1 cellular context compared by ENCODE assay signal in the genomic region with DNA sequence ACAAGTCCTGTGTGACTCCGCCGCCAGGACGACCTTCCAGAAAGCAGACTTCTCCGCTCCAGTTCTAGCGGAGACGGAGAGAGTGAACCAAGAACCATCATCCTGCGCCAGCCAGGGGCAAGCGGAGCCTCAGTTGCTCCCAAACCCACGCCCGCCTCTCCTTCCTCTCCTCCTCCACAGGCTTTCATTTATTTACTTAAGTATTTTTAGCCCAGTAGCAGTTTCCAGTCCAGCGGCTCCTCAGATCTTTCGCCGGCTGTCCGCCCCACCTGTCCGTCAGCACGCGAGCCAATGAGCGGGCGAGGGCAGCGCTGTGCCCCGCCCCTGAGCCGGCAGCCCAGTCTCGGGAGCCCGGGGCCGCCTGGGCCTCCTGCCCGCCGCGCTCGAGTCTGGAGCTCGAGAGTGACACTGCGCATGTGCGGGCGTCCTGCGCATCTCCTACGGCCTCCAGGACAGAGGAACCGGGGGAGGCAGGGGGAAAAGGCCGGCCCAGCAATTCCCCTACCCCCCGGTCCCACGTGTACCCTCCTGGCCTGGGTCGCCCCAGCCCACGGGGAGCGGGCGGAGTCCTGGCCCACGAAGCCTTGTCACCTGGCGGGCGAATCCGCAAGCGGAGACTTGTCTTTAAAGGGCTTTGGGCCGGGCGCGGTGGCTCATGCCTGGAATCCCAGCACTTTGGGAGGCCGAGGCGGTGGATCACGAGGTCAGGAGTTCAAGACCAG.
TF ChIP-seq lines count a peak whose summit lies in the region.

A gene (plus strand): TSS at position 425 of the 722 bp plus-strand sequence.

TF ChIP-seq in HepG2, 621 proteins besides CTCF, POLR2A, EP300 and RAD21 (continued from another document and continues in another):
- TF ChIP-seq, protein P1, sequence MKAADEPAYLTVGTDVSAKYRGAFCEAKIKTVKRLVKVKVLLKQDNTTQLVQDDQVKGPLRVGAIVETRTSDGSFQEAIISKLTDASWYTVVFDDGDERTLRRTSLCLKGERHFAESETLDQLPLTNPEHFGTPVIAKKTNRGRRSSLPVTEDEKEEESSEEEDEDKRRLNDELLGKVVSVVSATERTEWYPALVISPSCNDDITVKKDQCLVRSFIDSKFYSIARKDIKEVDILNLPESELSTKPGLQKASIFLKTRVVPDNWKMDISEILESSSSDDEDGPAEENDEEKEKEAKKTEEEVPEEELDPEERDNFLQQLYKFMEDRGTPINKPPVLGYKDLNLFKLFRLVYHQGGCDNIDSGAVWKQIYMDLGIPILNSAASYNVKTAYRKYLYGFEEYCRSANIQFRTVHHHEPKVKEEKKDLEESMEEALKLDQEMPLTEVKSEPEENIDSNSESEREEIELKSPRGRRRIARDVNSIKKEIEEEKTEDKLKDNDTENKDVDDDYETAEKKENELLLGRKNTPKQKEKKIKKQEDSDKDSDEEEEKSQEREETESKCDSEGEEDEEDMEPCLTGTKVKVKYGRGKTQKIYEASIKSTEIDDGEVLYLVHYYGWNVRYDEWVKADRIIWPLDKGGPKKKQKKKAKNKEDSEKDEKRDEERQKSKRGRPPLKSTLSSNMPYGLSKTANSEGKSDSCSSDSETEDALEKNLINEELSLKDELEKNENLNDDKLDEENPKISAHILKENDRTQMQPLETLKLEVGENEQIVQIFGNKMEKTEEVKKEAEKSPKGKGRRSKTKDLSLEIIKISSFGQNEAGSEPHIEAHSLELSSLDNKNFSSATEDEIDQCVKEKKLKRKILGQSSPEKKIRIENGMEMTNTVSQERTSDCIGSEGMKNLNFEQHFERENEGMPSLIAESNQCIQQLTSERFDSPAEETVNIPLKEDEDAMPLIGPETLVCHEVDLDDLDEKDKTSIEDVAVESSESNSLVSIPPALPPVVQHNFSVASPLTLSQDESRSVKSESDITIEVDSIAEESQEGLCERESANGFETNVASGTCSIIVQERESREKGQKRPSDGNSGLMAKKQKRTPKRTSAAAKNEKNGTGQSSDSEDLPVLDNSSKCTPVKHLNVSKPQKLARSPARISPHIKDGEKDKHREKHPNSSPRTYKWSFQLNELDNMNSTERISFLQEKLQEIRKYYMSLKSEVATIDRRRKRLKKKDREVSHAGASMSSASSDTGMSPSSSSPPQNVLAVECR (CRISPR knock-in tag; IDR thresholded peaks at IDR 0.05; ENCODE audit: borderline replicate concordance), result peak; percentile 45
- TF ChIP-seq, protein P2, sequence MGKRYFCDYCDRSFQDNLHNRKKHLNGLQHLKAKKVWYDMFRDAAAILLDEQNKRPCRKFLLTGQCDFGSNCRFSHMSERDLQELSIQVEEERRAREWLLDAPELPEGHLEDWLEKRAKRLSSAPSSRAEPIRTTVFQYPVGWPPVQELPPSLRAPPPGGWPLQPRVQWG (CRISPR knock-in tag; IDR thresholded peaks at IDR 0.05; ENCODE audit: borderline replicate concordance, low read depth), result no peak
- TF ChIP-seq CCAR2 (optimal IDR thresholded peaks at IDR 0.05; ENCODE audit: low read depth, low read length) (no peak), ZNF180 (CRISPR knock-in tag; IDR thresholded peaks at IDR 0.05; ENCODE audit: borderline replicate concordance, low read depth) (no peak), NCOA1 (CRISPR knock-in tag; IDR thresholded peaks at IDR 0.05) (no peak), ARNT (IDR thresholded peaks at IDR 0.05) (no peak), MYC (CRISPR knock-in tag; IDR thresholded peaks at IDR 0.05; ENCODE audit: borderline replicate concordance) (peak; percentile 79; the same call in 1 of the 2 replicates), SNAI1 (CRISPR knock-in tag; IDR thresholded peaks at IDR 0.05; ENCODE audit: borderline replicate concordance) (peak; percentile 76; the same call in 1 of the 2 replicates), ZNF501 (CRISPR knock-in tag; IDR thresholded peaks at IDR 0.05) (no peak; the same call in 1 of the 2 replicates), ZNF30 (CRISPR knock-in tag; IDR thresholded peaks at IDR 0.05) (no peak), ZNF138 (CRISPR knock-in tag; IDR thresholded peaks at IDR 0.05; ENCODE audit: low read depth) (no peak), RARA (CRISPR knock-in tag; IDR thresholded peaks at IDR 0.05) (no peak), SRSF4 (IDR thresholded peaks at IDR 0.05; ENCODE audit: low read depth, low read length, poor library complexity, severe bottlenecking) (no peak), SALL2 (CRISPR knock-in tag; IDR thresholded peaks at IDR 0.05) (no peak; the same call in 1 of the 2 replicates), ZNF670 (CRISPR knock-in tag; IDR thresholded peaks at IDR 0.05; ENCODE audit: borderline replicate concordance) (no peak), CHD2 (IDR thresholded peaks at IDR 0.05; ENCODE audit: low read depth, low read length) (no peak), ZNF891 (CRISPR knock-in tag; IDR thresholded peaks at IDR 0.05) (no peak), SATB2 (CRISPR knock-in tag; IDR thresholded peaks at IDR 0.05) (no peak), ZNF75D (CRISPR knock-in tag; IDR thresholded peaks at IDR 0.05; ENCODE audit: borderline replicate concordance) (no peak), TOPORS (CRISPR knock-in tag; IDR thresholded peaks at IDR 0.05) (0 out of 2 replicates have a peak, but pooled peaks have one; percentile 19), MAZ (IDR thresholded peaks at IDR 0.05; ENCODE audit: borderline replicate concordance, low read depth, low read length) (peak; percentile 47; the same call in 1 of the 2 replicates), MAZ (CRISPR knock-in tag; IDR thresholded peaks at IDR 0.05; ENCODE audit: low read depth) (peak; percentile 13; the same call in 1 of the 2 replicates), ZBTB7A (CRISPR knock-in tag; IDR thresholded peaks at IDR 0.05) (no peak), PPARG (CRISPR knock-in tag; conservative IDR thresholded peaks at IDR 0.05) (no peak), ZNF296 (CRISPR knock-in tag; conservative IDR thresholded peaks at IDR 0.05) (no peak), U2AF2 (IDR thresholded peaks at IDR 0.05; ENCODE audit: low read depth, low read length) (no peak), ZNF652 (CRISPR knock-in tag; IDR thresholded peaks at IDR 0.05; ENCODE audit: borderline replicate concordance, low read depth) (no peak), ZBTB20 (CRISPR knock-in tag; IDR thresholded peaks at IDR 0.05; ENCODE audit: borderline replicate concordance, low read depth) (no peak), CCDC6 (CRISPR knock-in tag; IDR thresholded peaks at IDR 0.05) (no peak), CREM (IDR thresholded peaks at IDR 0.05) (no peak), CREM (CRISPR knock-in tag; IDR thresholded peaks at IDR 0.05) (no peak), NFKB2 (CRISPR knock-in tag; IDR thresholded peaks at IDR 0.05; ENCODE audit: borderline replicate concordance) (no peak), PITX1 (CRISPR knock-in tag; IDR thresholded peaks at IDR 0.05) (no peak), GATA4 (IDR thresholded peaks at IDR 0.05; ENCODE audit: borderline replicate concordance, low read depth) (no peak), ZBTB38 (CRISPR knock-in tag; IDR thresholded peaks at IDR 0.05) (no peak), WIZ (CRISPR knock-in tag; IDR thresholded peaks at IDR 0.05) (no peak), JUN (CRISPR knock-in tag; IDR thresholded peaks at IDR 0.05) (no peak), ELF3 (CRISPR knock-in tag; IDR thresholded peaks at IDR 0.05) (peak; percentile 37; the same call in 1 of the 2 replicates), REXO4 (CRISPR knock-in tag; IDR thresholded peaks at IDR 0.05; ENCODE audit: borderline replicate concordance) (no peak), ZNF839 (CRISPR knock-in tag; IDR thresholded peaks at IDR 0.05; ENCODE audit: borderline replicate concordance) (no peak), JUND (CRISPR knock-in tag; IDR thresholded peaks at IDR 0.05) (no peak)
- TF ChIP-seq, protein P3, sequence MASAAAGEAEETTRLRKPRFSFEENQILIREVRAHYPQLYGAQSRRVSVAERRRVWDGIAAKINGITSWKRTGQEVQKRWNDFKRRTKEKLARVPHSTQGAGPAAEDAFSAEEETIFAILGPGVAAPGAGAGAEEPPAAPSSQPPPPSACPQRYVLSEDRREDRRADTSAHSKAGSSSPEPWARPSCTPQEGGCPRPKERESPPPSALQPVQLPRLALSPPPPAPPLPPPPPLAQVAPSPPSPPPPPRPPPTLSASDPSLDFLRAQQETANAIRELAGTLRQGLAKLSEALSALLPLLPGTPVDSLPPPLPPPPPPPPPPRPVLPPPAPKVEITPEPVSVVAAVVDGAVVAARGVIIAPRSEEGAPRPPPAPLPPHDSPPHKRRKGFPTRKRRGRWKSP (CRISPR knock-in tag; IDR thresholded peaks at IDR 0.05), result peak; percentile 34; the same call in 1 of the 2 replicates
- TF ChIP-seq, protein P4, sequence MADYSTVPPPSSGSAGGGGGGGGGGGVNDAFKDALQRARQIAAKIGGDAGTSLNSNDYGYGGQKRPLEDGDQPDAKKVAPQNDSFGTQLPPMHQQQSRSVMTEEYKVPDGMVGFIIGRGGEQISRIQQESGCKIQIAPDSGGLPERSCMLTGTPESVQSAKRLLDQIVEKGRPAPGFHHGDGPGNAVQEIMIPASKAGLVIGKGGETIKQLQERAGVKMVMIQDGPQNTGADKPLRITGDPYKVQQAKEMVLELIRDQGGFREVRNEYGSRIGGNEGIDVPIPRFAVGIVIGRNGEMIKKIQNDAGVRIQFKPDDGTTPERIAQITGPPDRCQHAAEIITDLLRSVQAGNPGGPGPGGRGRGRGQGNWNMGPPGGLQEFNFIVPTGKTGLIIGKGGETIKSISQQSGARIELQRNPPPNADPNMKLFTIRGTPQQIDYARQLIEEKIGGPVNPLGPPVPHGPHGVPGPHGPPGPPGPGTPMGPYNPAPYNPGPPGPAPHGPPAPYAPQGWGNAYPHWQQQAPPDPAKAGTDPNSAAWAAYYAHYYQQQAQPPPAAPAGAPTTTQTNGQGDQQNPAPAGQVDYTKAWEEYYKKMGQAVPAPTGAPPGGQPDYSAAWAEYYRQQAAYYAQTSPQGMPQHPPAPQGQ (CRISPR knock-in tag; IDR thresholded peaks at IDR 0.05; ENCODE audit: borderline replicate concordance), result no peak
- TF ChIP-seq, protein P5, sequence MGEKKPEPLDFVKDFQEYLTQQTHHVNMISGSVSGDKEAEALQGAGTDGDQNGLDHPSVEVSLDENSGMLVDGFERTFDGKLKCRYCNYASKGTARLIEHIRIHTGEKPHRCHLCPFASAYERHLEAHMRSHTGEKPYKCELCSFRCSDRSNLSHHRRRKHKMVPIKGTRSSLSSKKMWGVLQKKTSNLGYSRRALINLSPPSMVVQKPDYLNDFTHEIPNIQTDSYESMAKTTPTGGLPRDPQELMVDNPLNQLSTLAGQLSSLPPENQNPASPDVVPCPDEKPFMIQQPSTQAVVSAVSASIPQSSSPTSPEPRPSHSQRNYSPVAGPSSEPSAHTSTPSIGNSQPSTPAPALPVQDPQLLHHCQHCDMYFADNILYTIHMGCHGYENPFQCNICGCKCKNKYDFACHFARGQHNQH (CRISPR knock-in tag; IDR thresholded peaks at IDR 0.05), result no peak; the same call in 1 of the 2 replicates
- TF ChIP-seq, protein P6, sequence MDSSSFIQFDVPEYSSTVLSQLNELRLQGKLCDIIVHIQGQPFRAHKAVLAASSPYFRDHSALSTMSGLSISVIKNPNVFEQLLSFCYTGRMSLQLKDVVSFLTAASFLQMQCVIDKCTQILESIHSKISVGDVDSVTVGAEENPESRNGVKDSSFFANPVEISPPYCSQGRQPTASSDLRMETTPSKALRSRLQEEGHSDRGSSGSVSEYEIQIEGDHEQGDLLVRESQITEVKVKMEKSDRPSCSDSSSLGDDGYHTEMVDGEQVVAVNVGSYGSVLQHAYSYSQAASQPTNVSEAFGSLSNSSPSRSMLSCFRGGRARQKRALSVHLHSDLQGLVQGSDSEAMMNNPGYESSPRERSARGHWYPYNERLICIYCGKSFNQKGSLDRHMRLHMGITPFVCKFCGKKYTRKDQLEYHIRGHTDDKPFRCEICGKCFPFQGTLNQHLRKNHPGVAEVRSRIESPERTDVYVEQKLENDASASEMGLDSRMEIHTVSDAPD (CRISPR knock-in tag; IDR thresholded peaks at IDR 0.05), result 0 out of 2 replicates have a peak, but pooled peaks have one; percentile 10
- TF ChIP-seq, protein P7, sequence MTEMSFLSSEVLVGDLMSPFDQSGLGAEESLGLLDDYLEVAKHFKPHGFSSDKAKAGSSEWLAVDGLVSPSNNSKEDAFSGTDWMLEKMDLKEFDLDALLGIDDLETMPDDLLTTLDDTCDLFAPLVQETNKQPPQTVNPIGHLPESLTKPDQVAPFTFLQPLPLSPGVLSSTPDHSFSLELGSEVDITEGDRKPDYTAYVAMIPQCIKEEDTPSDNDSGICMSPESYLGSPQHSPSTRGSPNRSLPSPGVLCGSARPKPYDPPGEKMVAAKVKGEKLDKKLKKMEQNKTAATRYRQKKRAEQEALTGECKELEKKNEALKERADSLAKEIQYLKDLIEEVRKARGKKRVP (CRISPR knock-in tag; IDR thresholded peaks at IDR 0.05), result no peak
- TF ChIP-seq, protein P8, sequence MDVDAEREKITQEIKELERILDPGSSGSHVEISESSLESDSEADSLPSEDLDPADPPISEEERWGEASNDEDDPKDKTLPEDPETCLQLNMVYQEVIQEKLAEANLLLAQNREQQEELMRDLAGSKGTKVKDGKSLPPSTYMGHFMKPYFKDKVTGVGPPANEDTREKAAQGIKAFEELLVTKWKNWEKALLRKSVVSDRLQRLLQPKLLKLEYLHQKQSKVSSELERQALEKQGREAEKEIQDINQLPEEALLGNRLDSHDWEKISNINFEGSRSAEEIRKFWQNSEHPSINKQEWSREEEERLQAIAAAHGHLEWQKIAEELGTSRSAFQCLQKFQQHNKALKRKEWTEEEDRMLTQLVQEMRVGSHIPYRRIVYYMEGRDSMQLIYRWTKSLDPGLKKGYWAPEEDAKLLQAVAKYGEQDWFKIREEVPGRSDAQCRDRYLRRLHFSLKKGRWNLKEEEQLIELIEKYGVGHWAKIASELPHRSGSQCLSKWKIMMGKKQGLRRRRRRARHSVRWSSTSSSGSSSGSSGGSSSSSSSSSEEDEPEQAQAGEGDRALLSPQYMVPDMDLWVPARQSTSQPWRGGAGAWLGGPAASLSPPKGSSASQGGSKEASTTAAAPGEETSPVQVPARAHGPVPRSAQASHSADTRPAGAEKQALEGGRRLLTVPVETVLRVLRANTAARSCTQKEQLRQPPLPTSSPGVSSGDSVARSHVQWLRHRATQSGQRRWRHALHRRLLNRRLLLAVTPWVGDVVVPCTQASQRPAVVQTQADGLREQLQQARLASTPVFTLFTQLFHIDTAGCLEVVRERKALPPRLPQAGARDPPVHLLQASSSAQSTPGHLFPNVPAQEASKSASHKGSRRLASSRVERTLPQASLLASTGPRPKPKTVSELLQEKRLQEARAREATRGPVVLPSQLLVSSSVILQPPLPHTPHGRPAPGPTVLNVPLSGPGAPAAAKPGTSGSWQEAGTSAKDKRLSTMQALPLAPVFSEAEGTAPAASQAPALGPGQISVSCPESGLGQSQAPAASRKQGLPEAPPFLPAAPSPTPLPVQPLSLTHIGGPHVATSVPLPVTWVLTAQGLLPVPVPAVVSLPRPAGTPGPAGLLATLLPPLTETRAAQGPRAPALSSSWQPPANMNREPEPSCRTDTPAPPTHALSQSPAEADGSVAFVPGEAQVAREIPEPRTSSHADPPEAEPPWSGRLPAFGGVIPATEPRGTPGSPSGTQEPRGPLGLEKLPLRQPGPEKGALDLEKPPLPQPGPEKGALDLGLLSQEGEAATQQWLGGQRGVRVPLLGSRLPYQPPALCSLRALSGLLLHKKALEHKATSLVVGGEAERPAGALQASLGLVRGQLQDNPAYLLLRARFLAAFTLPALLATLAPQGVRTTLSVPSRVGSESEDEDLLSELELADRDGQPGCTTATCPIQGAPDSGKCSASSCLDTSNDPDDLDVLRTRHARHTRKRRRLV (CRISPR knock-in tag; IDR thresholded peaks at IDR 0.05), result peak; percentile 50
